ENCODE assay signal across 11 cellular contexts in genomic region chr9:2809692-2810423, GRCh38. TPM values are rescaled to one million over a fixed set of nuclear protein-coding genes. Genes with fewer than 3 reads are reported as not detected.
A peak's percentile ranks its signal among the peaks of the same experiment; 100 is the strongest.
DNase-seq lines count a peak whose midpoint lies in the region; ATAC-seq, FAIRE-seq and TF ChIP-seq lines count a peak whose summit lies in the region.
"Had no signal": no experiment of that assay in that cellular context is flagged by ENCODE, and none has a peak within 500 bp of the region (broad histone marks: within the 10 kb centered on the region; RNA-seq: fewer than 3 reads in every experiment).

No MANE protein-coding gene starts in this region.

- H3K4me1 Mint-ChIP-seq in activated CD8-positive, alpha-beta T cell treated with anti-CD3 and anti-CD28 coated beads, Interleukin-2, amount 10 ng/mL, durations not matched to agents 7 days and 5 days (ENCODE audit: low read depth), result no peaks in the 10 kb centered on the region
- H3K4me1 Mint-ChIP-seq: IgD-negative memory B cell had no signal

- WGBS in A549 (ENCODE audit: missing lambda C conversion rate), result 2% methylated on average over 4 of the region's 4 CpGs
- WGBS in esophagus muscularis mucosa, result 29% methylated on average over 4 of the region's 4 CpGs
- whole genome bisulfite sequencing in mesenchymal stem cell, result 16% methylated on average over 2 of the region's 4 CpGs

- TF ChIP-seq EP300 in A549 (IDR thresholded peaks at IDR 0.05), result peak; percentile 94 to 98; a peak in 4 of 5 replicates
- no peak for TF ChIP-seq EP300 in esophagus muscularis mucosa (IDR thresholded peaks at IDR 0.05)

- peak overlapping the region; percentile 94 to 95 for H3K27ac ChIP-seq in A549
- H3K27ac ChIP-seq in esophagus muscularis mucosa (replicated peaks in 1 of 4), result peak overlapping the region; percentile 58 to 75 (median 66)
- peak overlapping the region; percentile 97 for H3K27ac ChIP-seq in mesenchymal stem cell (ENCODE audit: low read length, poor library complexity, severe bottlenecking)
- H3K27ac ChIP-seq: BLaER1 treated with 17β-estradiol and CSF1 and Interleukin-3, amounts not matched to agents 10 nM and 100 nM; RWPE1 had no signal

- intact Hi-C loops in esophagus muscularis mucosa (cut with DNase I), result loop anchor here (10.0 kb wide), 3 partner anchors 315 to 795 kb away; partner anchors contain the start of gene SMARCA2

- peak overlapping the region; percentile 89 for H2BK5ac ChIP-seq in mesenchymal stem cell (ENCODE audit: low read depth, low read length, poor library complexity, severe bottlenecking)

- H3K4me3 Mint-ChIP-seq in activated CD8-positive, alpha-beta T cell treated with anti-CD3 and anti-CD28 coated beads, Interleukin-2, amount 10 ng/mL, durations not matched to agents 7 days and 5 days, result no peak overlapping the region
- H3K4me3 Mint-ChIP-seq: IgD-negative memory B cell had no signal

- TF ChIP-seq CTCF in A549 (IDR thresholded peaks at IDR 0.05) (no peak), esophagus muscularis mucosa (IDR thresholded peaks at IDR 0.05) (no peak)

- POLR2A ChIA-PET in A549 (lab: Yijun Ruan, JAX), result interaction anchor here (0.6 to 1.2 kb wide), 6 partner anchors 13 to 187 kb away, joined by 3 to 9 read pairs (median 3); partner anchors contain the start of gene PUM3
- POLR2A ChIA-PET in activated CD8-positive, alpha-beta T cell treated with anti-CD3 and anti-CD28 coated beads, Interleukin-2, amount 10 ng/mL, durations not matched to agents 7 days and 5 days (lab: Charles Lee), result no interaction called here

- H3K9me3 ChIP-seq in A549 (no peaks in the 10 kb centered on the region), esophagus muscularis mucosa (no peaks in the 10 kb centered on the region), mesenchymal stem cell (ENCODE audit: control insufficient read depth, low read length) (no peaks in the 10 kb centered on the region)
- H3K9me3 ChIP-seq: BLaER1 treated with 17β-estradiol and CSF1 and Interleukin-3, amounts not matched to agents 10 nM and 100 nM had no signal

- peak; percentile 90 to 91 for ATAC-seq in A549
- no peak for ATAC-seq in activated CD8-positive, alpha-beta T cell treated with anti-CD3 and anti-CD28 coated beads, Interleukin-2, amount 10 ng/mL, durations not matched to agents 7 days and 5 days
- ATAC-seq in GM18520 (IDR thresholded peaks at IDR 0.05; ENCODE audit: unreplicated experiment), result no peak

- H4K8ac ChIP-seq in mesenchymal stem cell (ENCODE audit: low read length), result no peak overlapping the region

- H2BK12ac ChIP-seq in mesenchymal stem cell (ENCODE audit: low read length in 2 of 2), result no peak overlapping the region

- FAIRE-seq in A549 (lab: Jason Lieb, UNC), result peak; percentile 36

- H2BK15ac ChIP-seq in mesenchymal stem cell (ENCODE audit: low read depth, poor library complexity, severe bottlenecking), result no peak overlapping the region

- no peak overlapping the region for H3K27ac Mint-ChIP-seq in activated CD8-positive, alpha-beta T cell treated with anti-CD3 and anti-CD28 coated beads, Interleukin-2, amount 10 ng/mL, durations not matched to agents 7 days and 5 days

- no peak overlapping the region for H3K14ac ChIP-seq in mesenchymal stem cell (ENCODE audit: low read length in 2 of 2)

- peak in 1 of 2 experiments; percentile 54; a peak in 3 of 5 replicates for TF ChIP-seq RAD21 in A549 (conservative IDR thresholded peaks at IDR 0.05 in 1 of 2, IDR thresholded peaks at IDR 0.05 in 1 of 2)

- peaks cover 57% of the 10 kb centered on the region for H3K36me3 Mint-ChIP-seq in activated CD8-positive, alpha-beta T cell treated with anti-CD3 and anti-CD28 coated beads, Interleukin-2, amount 10 ng/mL, durations not matched to agents 7 days and 5 days (ENCODE audit: low read depth)

- no peak overlapping the region for H3K4ac ChIP-seq in mesenchymal stem cell (ENCODE audit: low read depth in 1 of 2, low read length in 2 of 2)

- H2AFZ ChIP-seq in mesenchymal stem cell (ENCODE audit: low read depth, low read length), result no peak overlapping the region

- H3K9ac ChIP-seq in mesenchymal stem cell (ENCODE audit: low read length), result peak overlapping the region; percentile 51
- H3K9ac ChIP-seq: BLaER1 treated with 17β-estradiol and CSF1 and Interleukin-3, amounts not matched to agents 10 nM and 100 nM had no signal

- DNase-seq in A549 (ENCODE audit: low read depth in 1 of 2, low spot score in 1 of 2) (peak; percentile 50 to 85), M059J (ENCODE audit: low read depth) (peak; percentile 94), esophagus muscularis mucosa (ENCODE audit: extremely low spot score) (no peak), mesenchymal stem cell (peak; percentile 94), erythroblast (lab: John Stamatoyannopoulos, UW) (no peak), C1 segment of cervical spinal cord (lab: John Stamatoyannopoulos, UW) (no peak)
- no peak for DNase-seq in activated CD8-positive, alpha-beta T cell treated with anti-CD3 and anti-CD28 coated beads, Interleukin-2, amount 10 ng/mL, durations not matched to agents 7 days and 5 days

- no peak overlapping the region for H3K18ac ChIP-seq in mesenchymal stem cell (ENCODE audit: low read depth in 1 of 2, low read length in 2 of 2)

- H3K23ac ChIP-seq in mesenchymal stem cell (ENCODE audit: low read length in 2 of 2), result no peak overlapping the region

- CTCF ChIA-PET in A549 (lab: Yijun Ruan, JAX), result interaction anchor here (0.6 to 2.2 kb wide), 2 partner anchors 82 to 1856 kb away, joined by 3 to 6 read pairs; no protein-coding TSS in a partner anchor
- CTCF ChIA-PET in activated CD8-positive, alpha-beta T cell treated with anti-CD3 and anti-CD28 coated beads, Interleukin-2, amount 10 ng/mL, durations not matched to agents 7 days and 5 days (lab: Charles Lee), result interaction anchor here (0.7 kb wide), 1 partner anchor 62 kb away, joined by 3 read pairs; no protein-coding TSS in a partner anchor

- no peak overlapping the region for H4K91ac ChIP-seq in mesenchymal stem cell (ENCODE audit: low read length)

- H3K9me3 Mint-ChIP-seq in activated CD8-positive, alpha-beta T cell treated with anti-CD3 and anti-CD28 coated beads, Interleukin-2, amount 10 ng/mL, durations not matched to agents 7 days and 5 days (ENCODE audit: insufficient read depth), result no peaks in the 10 kb centered on the region
- H3K9me3 Mint-ChIP-seq: IgD-negative memory B cell had no signal

- no peak overlapping the region for H2AK5ac ChIP-seq in mesenchymal stem cell (ENCODE audit: low read length, severe bottlenecking)

- no peak for TF ChIP-seq POLR2A in A549 (IDR thresholded peaks at IDR 0.05; ENCODE audit: low read length)
- no peak for TF ChIP-seq POLR2A in esophagus muscularis mucosa (IDR thresholded peaks at IDR 0.05; ENCODE audit: low read depth)
- TF ChIP-seq POLR2A in erythroblast (IDR thresholded peaks at IDR 0.05; ENCODE audit: low read length), result no peak

- H3K4me3 ChIP-seq in A549 (peak overlapping the region; percentile 11; the same call in 1 of the 3 replicates), esophagus muscularis mucosa (peak overlapping the region in 1 of 4 donors; percentile 10), mesenchymal stem cell (ENCODE audit: insufficient read depth in 1 of 2, low read depth in 1 of 2, low read length in 2 of 2) (no peak overlapping the region)
- H3K4me3 ChIP-seq: BLaER1 treated with 17β-estradiol and CSF1 and Interleukin-3, amounts not matched to agents 10 nM and 100 nM had no signal

- peaks cover 10 to 53% (median 35%) of the 10 kb centered on the region in 4 donors for H3K36me3 ChIP-seq in esophagus muscularis mucosa
- H3K36me3 ChIP-seq in mesenchymal stem cell (ENCODE audit: control insufficient read depth in 1 of 2, insufficient read depth in 2 of 2, low read depth in 1 of 2, low read length in 2 of 2), result peaks cover 12 to 71% of the 10 kb centered on the region in 2 experiments

- no peak overlapping the region for H2BK120ac ChIP-seq in mesenchymal stem cell (ENCODE audit: low read depth, low read length)

- peak overlapping the region; percentile 70 for H3K4me2 ChIP-seq in A549
- peak overlapping the region; percentile 7 for H3K4me2 ChIP-seq in mesenchymal stem cell (ENCODE audit: low read length, poor library complexity, severe bottlenecking)
- H3K4me2 ChIP-seq: BLaER1 treated with 17β-estradiol and CSF1 and Interleukin-3, amounts not matched to agents 10 nM and 100 nM had no signal

- H3K27me3 ChIP-seq in esophagus muscularis mucosa (no peaks in the 10 kb centered on the region), mesenchymal stem cell (ENCODE audit: control insufficient read depth in 1 of 2, insufficient read depth in 1 of 2, low read length in 2 of 2) (no peaks in the 10 kb centered on the region)
- H3K27me3 ChIP-seq: BLaER1 treated with 17β-estradiol and CSF1 and Interleukin-3, amounts not matched to agents 10 nM and 100 nM had no signal

- H3K27me3 Mint-ChIP-seq in activated CD8-positive, alpha-beta T cell treated with anti-CD3 and anti-CD28 coated beads, Interleukin-2, amount 10 ng/mL, durations not matched to agents 7 days and 5 days (ENCODE audit: low read depth), result no peaks in the 10 kb centered on the region
- H3K27me3 Mint-ChIP-seq: IgD-negative memory B cell had no signal

- H3K4me1 ChIP-seq in A549, result peaks cover 89% of the 10 kb centered on the region
- H3K4me1 ChIP-seq in esophagus muscularis mucosa, result peaks cover 25 to 36% (median 34%) of the 10 kb centered on the region in 4 donors
- H3K4me1 ChIP-seq in mesenchymal stem cell (ENCODE audit: control insufficient read depth, insufficient read depth, low read depth, low read length), result peaks cover 9% of the 10 kb centered on the region
- H3K4me1 ChIP-seq: BLaER1 treated with 17β-estradiol and CSF1 and Interleukin-3, amounts not matched to agents 10 nM and 100 nM had no signal

- peaks cover 13% of the 10 kb centered on the region for H3K79me1 ChIP-seq in mesenchymal stem cell (replicated peaks; ENCODE audit: low read length, poor library complexity, severe bottlenecking)

TF ChIP-seq in A549, 52 proteins besides CTCF, POLR2A, EP300 and RAD21 (continues in another document):
- TF ChIP-seq FOXS1 (CRISPR knock-in tag; IDR thresholded peaks at IDR 0.05), result no peak
- peak; percentile 36 to 58 for TF ChIP-seq CEBPB (IDR thresholded peaks at IDR 0.05)

RNA-seq across cellular contexts. Expression of gene PUM3, which starts 34.0 kb away (rescaled TPM):
- 62.2 and 94.8 TPM in 2 replicates for polyA plus RNA-seq in A549 (2011; rRNA removed)
- polyA plus RNA-seq in A549 (2012; cell fraction: cytosol; rRNA removed), result 31.3 and 35.5 TPM in 2 replicates
- polyA plus RNA-seq in A549 (2012; cell fraction: nucleus; rRNA removed), result 24.8 and 38.6 TPM in 2 replicates
- 71.2 to 81.2 TPM (median 78.0 TPM) in 3 replicates for polyA plus RNA-seq in A549 (2017; fragmentation: RNase III; extraction: RNeasy Plus Mini Kit Qiagen cat#74134 plus additional on column Dnase treatment)
- polyA minus RNA-seq in A549 (2011; rRNA and poly(A)+ RNA removed), result 42.9 and 56.2 TPM in 2 replicates
- total RNA-seq in M059J (2014; rRNA removed; shearing (Covaris generic)), result 43.2 and 48.1 TPM in 2 replicates
- 10 to 100 TPM; 14.2 to 36.9 (median 17.2) TPM for total RNA-seq in esophagus muscularis mucosa
- polyA plus RNA-seq in mesenchymal stem cell (2013, experiment 1 of 2), result 44.9 TPM
- 43.3 TPM for polyA plus RNA-seq in mesenchymal stem cell (2013, experiment 2 of 2)
- 10 to 100 TPM; 63.1 to 64.0 TPM for total RNA-seq in activated CD8-positive, alpha-beta T cell treated with anti-CD3 and anti-CD28 coated beads, Interleukin-2, amount 10 ng/mL, durations not matched to agents 7 days and 5 days

Comparison
In these comparisons a context has a peak if more than half of its experiments do, and no peak if none do; other contexts are left out.
1. ATAC-seq: peak in A549 (2 of 2); none in activated CD8-positive, alpha-beta T cell treated with anti-CD3 and anti-CD28 coated beads, Interleukin-2, amount 10 ng/mL, durations not matched to agents 7 days and 5 days (single experiment) and GM18520 (single experiment).
2. DNase-seq: peak in A549 (2 of 2), M059J (single experiment) and mesenchymal stem cell (single experiment); none in esophagus muscularis mucosa (single experiment), erythroblast (0 of 2), C1 segment of cervical spinal cord (0 of 14) and activated CD8-positive, alpha-beta T cell treated with anti-CD3 and anti-CD28 coated beads, Interleukin-2, amount 10 ng/mL, durations not matched to agents 7 days and 5 days (single experiment).
3. Peak in every context shown above with its lines, with median percentiles within 50 percentile points of each other: H3K27ac ChIP-seq.